ENCODE assay signal across 14 cellular contexts in the genomic region with DNA sequence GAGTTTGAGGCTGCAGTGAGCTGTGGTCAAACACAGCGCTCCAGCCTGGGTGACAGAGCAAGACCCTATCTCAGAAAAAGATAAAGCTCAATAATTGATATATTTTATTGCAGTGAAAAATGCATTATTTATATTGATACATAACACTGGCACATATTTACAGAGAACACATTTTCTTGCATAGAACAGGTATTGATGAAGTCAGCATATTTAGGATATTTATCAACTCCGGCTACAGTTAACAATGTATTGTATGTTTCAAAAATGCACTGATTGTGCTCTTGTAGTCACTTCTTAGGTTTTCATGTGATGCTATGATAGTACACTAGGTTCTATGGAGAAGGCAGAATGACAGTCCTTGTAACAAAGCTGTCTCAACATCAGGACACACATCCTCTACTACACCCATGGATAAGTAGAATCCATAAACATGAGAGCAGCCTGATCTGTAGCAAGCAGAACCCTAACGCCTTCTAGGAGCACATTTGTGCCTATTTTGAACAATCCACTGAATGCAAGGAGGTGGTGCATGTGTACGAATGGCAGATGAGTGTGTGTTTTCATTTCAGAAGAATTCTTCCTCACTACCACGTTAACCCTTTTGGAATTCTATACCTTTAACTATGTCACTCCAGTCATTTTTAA.
DNase-seq lines count a peak whose midpoint lies in the region; ATAC-seq, FAIRE-seq and TF ChIP-seq lines count a peak whose summit lies in the region.
"Had no signal": no experiment of that assay in that cellular context is flagged by ENCODE, and none has a peak within 500 bp of the region (broad histone marks: within the 10 kb centered on the region; RNA-seq: fewer than 3 reads in every experiment).

No MANE protein-coding gene starts in this region.

- DNase-seq in A549 (ENCODE audit: low read depth in 1 of 2, low spot score in 1 of 2) (no peak), dorsolateral prefrontal cortex (no peak), neuronal stem cell (ENCODE audit: low spot score) (no peak), SKM-1 (lab: John Stamatoyannopoulos, UW; ENCODE audit: unreplicated experiment) (no peak)
- DNase-seq: C1 segment of cervical spinal cord; CD4-positive, alpha-beta T cell; DND-41; GDM1; GOT3 had no signal

- no peak overlapping the region for H3K23ac ChIP-seq in neuronal stem cell (ENCODE audit: low read depth, low read length, poor library complexity)

- H4K91ac ChIP-seq in neuronal stem cell (ENCODE audit: low read depth, low read length, poor library complexity) = no peak overlapping the region

- H3K4me1 ChIP-seq in A549 (no peaks in the 10 kb centered on the region), neuronal stem cell (ENCODE audit: control insufficient read depth in 2 of 2, insufficient read depth in 1 of 2, low read depth in 1 of 2, low read length in 2 of 2) (no peaks in the 10 kb centered on the region)
- H3K4me1 ChIP-seq: HAP-1 had no signal

- TF ChIP-seq CTCF in A549 (IDR thresholded peaks at IDR 0.05) (no peak), dorsolateral prefrontal cortex (IDR thresholded peaks at IDR 0.05 in 54 of 56, conservative IDR thresholded peaks at IDR 0.05 in 2 of 56; ENCODE audit: low read depth in 1 of 56, partially characterized antibody in 56 of 56) (no peak)

- POLR2A ChIA-PET in A549 (lab: Yijun Ruan, JAX) = no interaction called here

- TF ChIP-seq POLR2A in A549 (IDR thresholded peaks at IDR 0.05; ENCODE audit: low read length) = no peak

- TF ChIP-seq EP300 in A549 (IDR thresholded peaks at IDR 0.05) = no peak

- no peak overlapping the region for H3K4ac ChIP-seq in neuronal stem cell (ENCODE audit: low read length)

- intact Hi-C loops in dorsolateral prefrontal cortex (cut with DNase I) = no loop called here

- no peak overlapping the region for H2BK15ac ChIP-seq in neuronal stem cell (ENCODE audit: low read length)

- H2BK5ac ChIP-seq in neuronal stem cell (ENCODE audit: low read length) = no peak overlapping the region

- H2BK120ac ChIP-seq in neuronal stem cell (ENCODE audit: low read depth, low read length) = no peak overlapping the region

- H3K36me3 ChIP-seq in neuronal stem cell (replicated peaks in 1 of 2; ENCODE audit: control insufficient read depth in 2 of 2, insufficient read depth in 2 of 2, low read length in 2 of 2) = no peaks in the 10 kb centered on the region
- H3K36me3 ChIP-seq: HAP-1 had no signal

- H3K27me3 ChIP-seq in dorsolateral prefrontal cortex (no peaks in the 10 kb centered on the region), neuronal stem cell (ENCODE audit: control insufficient read depth in 3 of 3, insufficient read depth in 3 of 3, low read depth in 1 of 3, low read length in 3 of 3) (no peaks in the 10 kb centered on the region)

- CTCF ChIA-PET in A549 (lab: Yijun Ruan, JAX) = no interaction called here

- no peak overlapping the region for H3K14ac ChIP-seq in neuronal stem cell (ENCODE audit: low read length)

- H3K4me2 ChIP-seq in A549 (no peak overlapping the region), neuronal stem cell (ENCODE audit: insufficient read depth, low read length, poor library complexity, severe bottlenecking) (no peak overlapping the region)

- H3K4me3 ChIP-seq in A549 (no peak overlapping the region), dorsolateral prefrontal cortex (peak overlapping the region in 24 of 59 donors; percentile 1 to 45 (median 24)), neuronal stem cell (ENCODE audit: low read length in 2 of 2) (no peak overlapping the region)
- H3K4me3 ChIP-seq: HAP-1 had no signal

- H3K9me3 ChIP-seq in A549 = peaks cover 6% of the 10 kb centered on the region; the same call in 1 of the 3 replicates
- H3K9me3 ChIP-seq in neuronal stem cell (replicated peaks in 1 of 2; ENCODE audit: control insufficient read depth in 2 of 2, insufficient read depth in 1 of 2, low read depth in 1 of 2, low read length in 2 of 2) = no peaks in the 10 kb centered on the region
- H3K9me3 ChIP-seq: HAP-1 had no signal

- peak overlapping the region; percentile 35 for H2AFZ ChIP-seq in neuronal stem cell (ENCODE audit: low read length)

- H3K79me1 ChIP-seq in neuronal stem cell (ENCODE audit: low read depth, low read length) = no peaks in the 10 kb centered on the region

- no peak overlapping the region for H3K18ac ChIP-seq in neuronal stem cell (ENCODE audit: low read length)

- no peak overlapping the region for H2AK5ac ChIP-seq in neuronal stem cell (ENCODE audit: low read depth, low read length)

- H4K8ac ChIP-seq in neuronal stem cell (ENCODE audit: low read depth, low read length) = no peak overlapping the region

- 10% methylated on average over 5 of the region's 5 CpGs for WGBS in A549 (ENCODE audit: missing lambda C conversion rate)
- no CpG with 5 or more reads among the region's 5 CpGs for WGBS in neuronal stem cell (ENCODE audit: extremely low coverage in 2 of 2, insufficient read length in 2 of 2, insufficient replicate concordance in 1 of 2), 2 donors

- no peak overlapping the region for H2BK12ac ChIP-seq in neuronal stem cell (ENCODE audit: low read length)

- no peak overlapping the region for H3K27ac ChIP-seq in A549
- H3K27ac ChIP-seq in angular gyrus (ENCODE audit: low read depth, low read length) = peak overlapping the region; percentile 37
- H3K27ac ChIP-seq in dorsolateral prefrontal cortex = peak overlapping the region in 33 of 59 donors; percentile 3 to 68 (median 31)
- no peak overlapping the region for H3K27ac ChIP-seq in neuronal stem cell (replicated peaks; ENCODE audit: low read length)

- no peak for ATAC-seq in A549
- no peak for ATAC-seq in HG02884 (IDR thresholded peaks at IDR 0.05; ENCODE audit: unreplicated experiment)
- ATAC-seq in HG03439 (IDR thresholded peaks at IDR 0.05; ENCODE audit: unreplicated experiment) = no peak

- no peak for FAIRE-seq in A549 (lab: Jason Lieb, UNC)
- FAIRE-seq: GM12892 had no signal

- TF ChIP-seq RAD21 in A549 (conservative IDR thresholded peaks at IDR 0.05 in 1 of 2, IDR thresholded peaks at IDR 0.05 in 1 of 2) = no peak

- no peak overlapping the region for H3K9ac ChIP-seq in neuronal stem cell (ENCODE audit: low read depth, low read length, poor library complexity)

TF ChIP-seq in A549, 52 proteins besides CTCF, POLR2A, EP300 and RAD21:
- TF ChIP-seq HOXB5 (CRISPR knock-in tag; IDR thresholded peaks at IDR 0.05) = no peak
- TF ChIP-seq MAFK (IDR thresholded peaks at IDR 0.05; ENCODE audit: partially characterized antibody) = peak; percentile 83

Comparison
In these comparisons a context has a peak if more than half of its experiments do, and no peak if none do; other contexts are left out.
1. H3K27ac ChIP-seq: peak in angular gyrus (single experiment) and dorsolateral prefrontal cortex (33 of 59); none in A549 (0 of 2) and neuronal stem cell (single experiment).